In the genomic region with DNA sequence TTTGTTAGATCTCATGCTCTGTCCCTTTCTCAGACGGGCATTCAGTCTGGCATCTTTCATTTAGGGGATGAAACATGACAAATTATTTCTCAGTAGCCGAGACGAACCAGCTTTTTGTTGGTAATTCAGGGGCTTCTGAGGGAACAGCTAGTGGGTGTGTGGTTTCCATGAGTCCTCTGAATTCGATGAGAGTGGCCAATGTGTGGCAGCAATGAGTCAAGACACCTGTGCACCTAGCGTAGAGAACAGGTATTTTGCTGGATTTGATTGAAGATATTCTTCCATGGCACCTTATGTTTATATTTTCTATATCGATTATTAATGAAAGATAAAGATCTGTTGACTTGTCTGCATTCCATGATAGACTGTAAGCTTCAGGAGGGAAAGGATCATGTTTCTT, we compare ENCODE assay signal across 27 cellular contexts.
"Had no signal": no experiment of that assay in that cellular context is flagged by ENCODE, and none has a peak within 500 bp of the region (broad histone marks: within the 10 kb centered on the region; RNA-seq: fewer than 3 reads in every experiment).

No MANE protein-coding gene starts in this region.

- H2AFZ ChIP-seq: neural progenitor cell had no signal

- H3K36me3 ChIP-seq: gastrocnemius medialis, heart right ventricle, left ventricle myocardium inferior, lower lobe of right lung, neural progenitor cell, pancreas, stomach, thoracic aorta, transverse colon had no signal

- H3K9ac ChIP-seq: neural progenitor cell had no signal

- H3K4me1 Mint-ChIP-seq: mesothelial cell of epicardium, neural progenitor cell had no signal

- H3K4me3 Mint-ChIP-seq: memory B cell; mesothelial cell of epicardium; natural killer cell treated with Interleukin-12 subunit alpha and Interleukin-12 subunit beta and Interleukin-15 and Interleukin-18, amount 100 ng/mL, for 72 hours; neural progenitor cell had no signal

- DNase-seq: cortex of kidney; dorsolateral prefrontal cortex; effector CD8-positive, alpha-beta T cell; gastrocnemius medialis; heart right ventricle; hypothalamus; left cardiac atrium; left ventricle myocardium inferior; lower lobe of right lung; nucleus accumbens; pancreas; right cardiac atrium; small intestine; stimulated activated CD4-positive, alpha-beta T cell treated with anti-CD3 and anti-CD28 coated beads, Interleukin-12 subunit alpha, Interleukin-12 subunit beta, amount 100 ng/mL, for 4 hours; stimulated activated naive CD4-positive, alpha-beta T cell; stomach; substantia nigra; transverse colon had no signal

- H3K4me3 ChIP-seq: dorsolateral prefrontal cortex, gastrocnemius medialis, heart right ventricle, left ventricle myocardium inferior, lower lobe of right lung, neural progenitor cell, pancreas, stomach, thoracic aorta, transverse colon had no signal

- H3K27me3 ChIP-seq: gastrocnemius medialis, neural progenitor cell, pancreas, stomach, transverse colon had no signal

- H3K4me1 ChIP-seq: gastrocnemius medialis, heart right ventricle, left ventricle myocardium inferior, lower lobe of right lung, pancreas, stomach had no signal

- FAIRE-seq: endometrium, keratinocyte, pancreas, small intestine had no signal

- H3K4me2 ChIP-seq: neural progenitor cell had no signal

- H3K27ac Mint-ChIP-seq: memory B cell; mesothelial cell of epicardium; natural killer cell treated with Interleukin-12 subunit alpha and Interleukin-12 subunit beta and Interleukin-15 and Interleukin-18, amount 100 ng/mL, for 72 hours; neural progenitor cell; progenitor cell of endocrine pancreas had no signal

- H3K27ac ChIP-seq: dorsolateral prefrontal cortex, gastrocnemius medialis, heart right ventricle, left ventricle myocardium inferior, lower lobe of right lung, neural progenitor cell, pancreas, stomach, transverse colon had no signal

- ATAC-seq: esophagus mucosa; gastrocnemius medialis; heart right ventricle; left cardiac atrium; lower lobe of right lung; natural killer cell treated with Interleukin-12 subunit alpha and Interleukin-12 subunit beta and Interleukin-15 and Interleukin-18, amount 100 ng/mL, for 72 hours; pancreas; right cardiac atrium had no signal

- H3K36me3 Mint-ChIP-seq: memory B cell; mesothelial cell of epicardium; natural killer cell treated with Interleukin-12 subunit alpha and Interleukin-12 subunit beta and Interleukin-15 and Interleukin-18, amount 100 ng/mL, for 72 hours; neural progenitor cell had no signal

- H3K9me3 Mint-ChIP-seq: memory B cell, mesothelial cell of epicardium, neural progenitor cell had no signal

- H3K9me3 ChIP-seq: gastrocnemius medialis, left ventricle myocardium inferior, lower lobe of right lung, pancreas, stomach, thoracic aorta, transverse colon had no signal

- H3K27me3 Mint-ChIP-seq: memory B cell; natural killer cell treated with Interleukin-12 subunit alpha and Interleukin-12 subunit beta and Interleukin-15 and Interleukin-18, amount 100 ng/mL, for 72 hours had no signal
